In the genomic region with DNA sequence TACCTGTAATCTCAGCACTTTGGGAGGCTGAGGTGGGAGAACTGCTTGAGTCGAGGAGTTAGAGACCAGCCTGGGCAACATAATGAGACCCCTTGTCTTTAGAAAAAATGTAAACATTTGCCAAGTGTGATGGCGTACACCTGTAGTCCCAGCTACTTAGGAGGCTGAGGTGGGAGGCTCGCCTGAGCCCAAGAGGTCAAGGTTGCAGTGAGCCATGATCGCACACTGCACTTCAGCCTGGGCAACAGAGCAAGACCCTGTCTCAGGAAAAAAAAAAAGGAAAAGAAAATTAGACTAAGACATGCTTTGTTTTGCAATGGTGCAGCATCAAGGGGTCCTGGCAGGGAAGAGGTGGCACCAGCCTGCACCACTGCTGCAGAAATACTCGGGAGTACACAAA, we compare ENCODE assay signal across 17 cellular contexts.
"Had no signal": no experiment of that assay in that cellular context is flagged by ENCODE, and none has a peak within 500 bp of the region (broad histone marks: within the 10 kb centered on the region; RNA-seq: fewer than 3 reads in every experiment).

No MANE protein-coding gene starts in this region.

- H3K36me3 ChIP-seq: breast epithelium, gastrocnemius medialis, prostate gland, right atrium auricular region had no signal

- H3K27me3 Mint-ChIP-seq: activated CD4-positive, alpha-beta memory T cell treated with anti-CD3 and anti-CD28 coated beads for 36 hours; activated CD4-positive, alpha-beta T cell treated with anti-CD3 and anti-CD28 coated beads for 36 hours; activated naive CD8-positive, alpha-beta T cell treated with anti-CD3 and anti-CD28 coated beads, Interleukin-2, amount 50 U/mL, for 24 hours; type B pancreatic cell had no signal

- H3K4me3 Mint-ChIP-seq: activated CD4-positive, alpha-beta memory T cell treated with anti-CD3 and anti-CD28 coated beads for 36 hours; activated CD4-positive, alpha-beta T cell treated with anti-CD3 and anti-CD28 coated beads for 36 hours; activated naive CD4-positive, alpha-beta T cell treated with anti-CD3 and anti-CD28 coated beads for 36 hours; activated naive CD8-positive, alpha-beta T cell treated with anti-CD3 and anti-CD28 coated beads, Interleukin-2, amount 50 U/mL, for 24 hours; neural crest cell; type B pancreatic cell had no signal

- H3K36me3 Mint-ChIP-seq: activated CD4-positive, alpha-beta memory T cell treated with anti-CD3 and anti-CD28 coated beads for 36 hours; type B pancreatic cell had no signal

- H3K4me3 ChIP-seq: breast epithelium, gastrocnemius medialis, left lung, prostate gland, right atrium auricular region, stomach had no signal

- H3K4me1 ChIP-seq: breast epithelium, prostate gland had no signal

- H3K27ac Mint-ChIP-seq: activated CD4-positive, alpha-beta memory T cell treated with anti-CD3 and anti-CD28 coated beads for 36 hours; activated CD4-positive, alpha-beta T cell treated with anti-CD3 and anti-CD28 coated beads for 36 hours; activated naive CD4-positive, alpha-beta T cell treated with anti-CD3 and anti-CD28 coated beads for 36 hours; activated naive CD8-positive, alpha-beta T cell treated with anti-CD3 and anti-CD28 coated beads, Interleukin-2, amount 50 U/mL, for 24 hours; type B pancreatic cell had no signal

- ATAC-seq: activated naive CD8-positive, alpha-beta T cell treated with anti-CD3 and anti-CD28 coated beads, Interleukin-2, amount 50 U/mL, for 24 hours; gastrocnemius medialis; left lung had no signal

- H3K9me3 Mint-ChIP-seq: activated CD4-positive, alpha-beta memory T cell treated with anti-CD3 and anti-CD28 coated beads for 36 hours; activated naive CD4-positive, alpha-beta T cell treated with anti-CD3 and anti-CD28 coated beads for 36 hours; activated naive CD8-positive, alpha-beta T cell treated with anti-CD3 and anti-CD28 coated beads, Interleukin-2, amount 50 U/mL, for 24 hours; neural crest cell; type B pancreatic cell had no signal

- DNase-seq: activated naive CD4-positive, alpha-beta T cell treated with anti-CD3 and anti-CD28 coated beads for 36 hours; activated naive CD8-positive, alpha-beta T cell treated with anti-CD3 and anti-CD28 coated beads, Interleukin-2, amount 50 U/mL, for 24 hours; cerebellar nuclear complex; cortex of kidney; gastrocnemius medialis; head of caudate nucleus; stimulated activated CD4-positive, alpha-beta T cell treated with anti-CD3 and anti-CD28 coated beads, Interleukin-4, amount 100 ng/mL, for 1 hour; SW 1271 had no signal

- H3K27ac ChIP-seq: breast epithelium, gastrocnemius medialis, left lung, prostate gland, right atrium auricular region, stomach had no signal

- H3K27me3 ChIP-seq: breast epithelium, gastrocnemius medialis, left lung, right atrium auricular region, stomach had no signal

- H3K9me3 ChIP-seq: breast epithelium, gastrocnemius medialis, left lung, prostate gland, right atrium auricular region, stomach had no signal
